36 cellular contexts compared by ENCODE assay signal in the genomic region with DNA sequence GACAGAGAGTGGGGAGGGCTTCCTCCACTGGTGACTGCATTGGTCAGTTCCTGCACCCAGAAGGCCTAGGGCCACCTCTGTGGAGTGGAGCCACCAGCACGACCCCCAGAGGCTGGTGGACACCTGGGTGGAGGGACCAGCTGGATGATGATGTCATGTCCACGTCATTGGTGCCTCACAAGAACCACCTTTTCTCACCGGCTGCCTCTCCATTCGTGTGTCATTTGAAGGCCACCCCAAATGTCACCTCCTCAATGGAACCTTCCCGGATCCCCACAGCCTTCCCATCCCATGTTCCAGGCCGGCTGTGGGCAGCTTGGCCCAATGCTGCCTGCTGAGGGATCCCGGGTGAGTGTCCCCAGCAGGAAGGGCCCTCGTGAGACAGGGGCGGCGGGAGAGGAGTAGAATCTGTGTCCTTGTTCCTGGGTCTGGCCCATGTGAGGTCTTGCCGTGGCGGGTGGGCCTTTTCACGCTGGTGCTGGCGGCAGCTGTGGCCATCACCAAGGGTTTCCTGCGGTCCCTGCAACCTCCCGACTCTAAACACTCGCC.
"Had no signal": no experiment of that assay in that cellular context is flagged by ENCODE, and none has a peak within 500 bp of the region (broad histone marks: within the 10 kb centered on the region; RNA-seq: fewer than 3 reads in every experiment).

No MANE protein-coding gene starts in this region.

- H3K36me3 Mint-ChIP-seq: activated naive CD8-positive, alpha-beta T cell treated with anti-CD3 and anti-CD28 coated beads for 36 hours; brain; stimulated activated memory B cell treated with anti-CD40 and anti-IgM and Interleukin-4, amounts not matched to agents 10 μg/mL and 1 μg/mL and 100 μg/mL, for 72 hours had no signal

- DNase-seq: activated CD4-positive, alpha-beta T cell treated with anti-CD3 and anti-CD28 coated beads for 48 hours; activated CD4-positive, alpha-beta T cell treated with anti-CD3 and anti-CD28 coated beads, Interleukin-2, amount 50 U/mL, for 48 hours; activated CD8-positive, alpha-beta memory T cell treated with anti-CD3 and anti-CD28 coated beads for 24 hours; activated effector memory CD4-positive, alpha-beta T cell treated with anti-CD3 and anti-CD28 coated beads, Interleukin-2, amount 50 U/mL, for 16 hours; activated naive CD4-positive, alpha-beta T cell treated with anti-CD3 and anti-CD28 coated beads for 36 hours; activated naive CD8-positive, alpha-beta T cell treated with anti-CD3 and anti-CD28 coated beads for 36 hours; activated T-cell treated with anti-CD3 and anti-CD28 coated beads, Interleukin-2, amount 50 U/mL, for 1 hour; adrenal gland; central memory CD4-positive, alpha-beta T cell; dermis blood vessel endothelial cell; effector CD4-positive, alpha-beta T cell; esophagus squamous epithelium; foreskin melanocyte; kidney glomerular epithelial cell; nucleus accumbens; sigmoid colon; small intestine; stimulated activated CD4-positive, alpha-beta T cell treated with anti-CD3 and anti-CD28 coated beads, Interleukin-4, amount 100 ng/mL, for 24 hours; stimulated activated CD8-positive, alpha-beta memory T cell treated with anti-CD3 and anti-CD28 coated beads, Interleukin-4, amount 100 ng/mL, for 48 hours; stomach; T1000; thyroid gland; upper lobe of right lung; WERI-Rb-1 had no signal

- H3K27ac ChIP-seq: adrenal gland, epithelial cell of prostate, esophagus squamous epithelium, heart right ventricle, left lung, parathyroid adenoma, psoas muscle, thyroid gland, upper lobe of right lung, WERI-Rb-1 had no signal

- H2AFZ ChIP-seq: parathyroid adenoma had no signal

- ATAC-seq: activated CD4-positive, CD25-positive, alpha-beta regulatory T cell treated with anti-CD3 and anti-CD28 coated beads, Interleukin-2, amount 50 U/mL, for 24 hours; left lung; psoas muscle; stimulated activated memory B cell treated with anti-CD40 and anti-IgM and Interleukin-4, amounts not matched to agents 10 μg/mL and 1 μg/mL and 100 μg/mL, for 72 hours had no signal

- H3K79me2 ChIP-seq: parathyroid adenoma had no signal

- H3K4me3 ChIP-seq: adrenal gland, esophagus squamous epithelium, heart right ventricle, left lung, lung, psoas muscle, sigmoid colon, stomach, thyroid gland, upper lobe of right lung had no signal

- H3K27ac Mint-ChIP-seq: activated naive CD4-positive, alpha-beta T cell treated with anti-CD3 and anti-CD28 coated beads for 36 hours; activated naive CD8-positive, alpha-beta T cell treated with anti-CD3 and anti-CD28 coated beads for 36 hours; nephron; stimulated activated memory B cell treated with anti-CD40 and anti-IgM and Interleukin-4, amounts not matched to agents 10 μg/mL and 1 μg/mL and 100 μg/mL, for 72 hours; T-helper 1 cell treated with Interleukin-12 subunit alpha and Interleukin-12 subunit beta and Interleukin-4 antibody, amounts not matched to agents 30 μg/mL and 1 μg/mL, for 36 hours had no signal

- H3K27me3 ChIP-seq: adrenal gland, sigmoid colon had no signal

- H3K9me3 Mint-ChIP-seq: activated naive CD4-positive, alpha-beta T cell treated with anti-CD3 and anti-CD28 coated beads for 36 hours; activated naive CD8-positive, alpha-beta T cell treated with anti-CD3 and anti-CD28 coated beads for 36 hours; nephron; stimulated activated memory B cell treated with anti-CD40 and anti-IgM and Interleukin-4, amounts not matched to agents 10 μg/mL and 1 μg/mL and 100 μg/mL, for 72 hours; T-helper 1 cell treated with Interleukin-12 subunit alpha and Interleukin-12 subunit beta and Interleukin-4 antibody, amounts not matched to agents 30 μg/mL and 1 μg/mL, for 36 hours had no signal

- H3K36me3 ChIP-seq: adrenal gland, esophagus squamous epithelium, heart right ventricle, left lung, sigmoid colon, stomach, thyroid gland, upper lobe of right lung, WERI-Rb-1 had no signal

- H3K9me3 ChIP-seq: adrenal gland, esophagus squamous epithelium, heart right ventricle, left lung, psoas muscle, sigmoid colon, stomach, thyroid gland, upper lobe of right lung had no signal

- H3K4me3 Mint-ChIP-seq: activated naive CD4-positive, alpha-beta T cell treated with anti-CD3 and anti-CD28 coated beads for 36 hours; activated naive CD8-positive, alpha-beta T cell treated with anti-CD3 and anti-CD28 coated beads for 36 hours; activated T-helper 1 cell treated with anti-CD3 and anti-CD28 coated beads, Interleukin-12 subunit alpha, Interleukin-12 subunit beta, Interleukin-2, Interleukin-4 antibody, amounts not matched to agents 30 ng/mL and 10 ng/mL and 1 ng/mL, durations not matched to agents 14 hours and 24 hours and 36 hours; stimulated activated memory B cell treated with anti-CD40 and anti-IgM and Interleukin-4, amounts not matched to agents 10 μg/mL and 1 μg/mL and 100 μg/mL, for 72 hours; T-helper 1 cell treated with Interleukin-12 subunit alpha and Interleukin-12 subunit beta and Interleukin-4 antibody, amounts not matched to agents 30 μg/mL and 1 μg/mL, for 36 hours had no signal

- H3K9ac ChIP-seq: parathyroid adenoma had no signal
